ENCODE assay signal across 1 cellular context in genomic region chr18:37019157-37019571, GRCh38.
TF ChIP-seq lines count a peak whose summit lies in the region.

No MANE protein-coding gene starts in this region.

TF ChIP-seq in SK-N-SH, 30 proteins besides CTCF, POLR2A, EP300 and RAD21 (continued from another document):
- no peak for TF ChIP-seq ELF1 (IDR thresholded peaks at IDR 0.05)
- TF ChIP-seq MXI1 (IDR thresholded peaks at IDR 0.05; ENCODE audit: low read depth, low read length), result no peak
- TF ChIP-seq CHD2 (IDR thresholded peaks at IDR 0.05; ENCODE audit: low read length, partially characterized antibody), result no peak
- TF ChIP-seq FOXM1 (IDR thresholded peaks at IDR 0.05; ENCODE audit: low read depth), result no peak
- no peak for TF ChIP-seq JUND (IDR thresholded peaks at IDR 0.05)
- no peak for TF ChIP-seq RCOR1 (IDR thresholded peaks at IDR 0.05; ENCODE audit: low read length)
- no peak for TF ChIP-seq NFIC (IDR thresholded peaks at IDR 0.05; ENCODE audit: borderline replicate concordance)
- TF ChIP-seq MEF2A (IDR thresholded peaks at IDR 0.05; ENCODE audit: borderline replicate concordance, low read depth), result no peak
- no peak for TF ChIP-seq TAF1 (IDR thresholded peaks at IDR 0.05; ENCODE audit: borderline replicate concordance, low read depth, low read length)
- TF ChIP-seq SIN3A (IDR thresholded peaks at IDR 0.05; ENCODE audit: borderline replicate concordance, low read depth, low read length), result no peak
- TF ChIP-seq IRF3 (IDR thresholded peaks at IDR 0.05; ENCODE audit: low read depth, low read length), result no peak
